In the genomic region with DNA sequence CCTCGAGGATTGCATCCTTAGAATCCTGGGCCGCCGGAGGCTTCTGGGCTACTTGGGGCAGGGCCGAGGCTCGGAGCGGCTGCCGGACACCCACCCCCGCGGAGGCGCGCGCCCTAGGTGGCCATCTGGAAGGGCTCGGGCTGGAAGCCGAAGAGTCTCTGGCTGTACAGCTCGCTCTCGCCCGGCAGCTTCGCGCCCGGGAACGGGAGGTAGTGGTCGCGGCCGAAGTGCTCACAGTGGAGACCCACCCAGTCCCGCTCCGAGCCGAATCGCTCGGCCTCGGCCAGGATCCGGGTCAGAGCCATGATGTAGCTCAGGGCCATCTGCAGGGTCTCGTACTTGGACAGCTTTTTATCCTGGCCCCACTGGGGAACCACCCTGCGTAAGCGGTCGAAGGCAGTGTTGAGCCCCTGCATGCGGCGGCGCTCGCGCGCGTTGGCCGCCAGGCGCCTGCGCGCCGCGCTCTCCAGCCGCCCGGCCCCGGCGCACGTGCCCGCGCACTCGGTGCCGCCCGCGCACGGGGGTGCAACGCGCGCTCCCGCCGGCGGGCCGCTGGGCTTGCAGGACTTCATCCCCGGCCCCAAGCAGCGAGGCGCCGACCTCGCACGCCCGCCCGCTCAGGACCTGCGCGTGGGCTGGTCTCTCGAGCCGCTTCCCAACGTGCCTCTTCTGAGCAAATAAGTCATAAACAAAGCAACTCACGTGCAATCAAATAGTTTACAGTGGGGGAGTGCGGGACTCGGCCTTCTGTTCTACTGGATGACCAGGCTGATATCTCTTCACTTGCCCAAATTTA, we compare ENCODE assay signal across 8 cellular contexts. TPM values are rescaled to one million over a fixed set of nuclear protein-coding genes. Genes with fewer than 3 reads are reported as not detected.
A peak's percentile ranks its signal among the peaks of the same experiment; 100 is the strongest.
DNase-seq lines count a peak whose midpoint lies in the region; ATAC-seq and TF ChIP-seq lines count a peak whose summit lies in the region.

No MANE protein-coding gene starts in this region.

- peak overlapping the region; percentile 68 for H3K4me3 Mint-ChIP-seq in activated CD8-positive, alpha-beta memory T cell treated with anti-CD3 and anti-CD28 coated beads, Interleukin-2, amount 10 ng/mL, durations not matched to agents 7 days and 5 days

- no peak for TF ChIP-seq POLR2A in esophagus muscularis mucosa (IDR thresholded peaks at IDR 0.05; ENCODE audit: low read depth)

- H3K36me3 ChIP-seq in esophagus muscularis mucosa = no peaks in the 10 kb centered on the region

- peaks cover 0 to 16% (median 13%) of the 10 kb centered on the region in 4 donors for H3K4me1 ChIP-seq in esophagus muscularis mucosa

- H3K27ac Mint-ChIP-seq in activated CD8-positive, alpha-beta memory T cell treated with anti-CD3 and anti-CD28 coated beads, Interleukin-2, amount 10 ng/mL, durations not matched to agents 7 days and 5 days = no peak overlapping the region

- CTCF ChIA-PET in activated CD8-positive, alpha-beta memory T cell treated with anti-CD3 and anti-CD28 coated beads, Interleukin-2, amount 10 ng/mL, durations not matched to agents 7 days and 5 days (lab: Charles Lee) = interaction anchor here (1.5 to 4.2 kb wide), 2 partner anchors 9 to 18 kb away, joined by 9 to 19 read pairs; no protein-coding TSS in a partner anchor

- H3K9me3 Mint-ChIP-seq in activated CD8-positive, alpha-beta memory T cell treated with anti-CD3 and anti-CD28 coated beads, Interleukin-2, amount 10 ng/mL, durations not matched to agents 7 days and 5 days (ENCODE audit: low read depth) = no peaks in the 10 kb centered on the region

- H3K27me3 Mint-ChIP-seq in activated CD8-positive, alpha-beta memory T cell treated with anti-CD3 and anti-CD28 coated beads, Interleukin-2, amount 10 ng/mL, durations not matched to agents 7 days and 5 days = peaks cover 53% of the 10 kb centered on the region

- TF ChIP-seq CTCF in AG09309 (IDR thresholded peaks at IDR 0.05; ENCODE audit: control insufficient read depth, insufficient read depth, low read depth, low read length, missing control alignments) = no peak
- peak in 1 of 3 experiments; percentile 26 for TF ChIP-seq CTCF in esophagus muscularis mucosa (IDR thresholded peaks at IDR 0.05)

- 0% methylated on average over 22 of the region's 83 CpGs for WGBS in esophagus muscularis mucosa

- ATAC-seq in GM18520 (IDR thresholded peaks at IDR 0.05; ENCODE audit: unreplicated experiment) = peak; percentile 51
- ATAC-seq in HG03064 (IDR thresholded peaks at IDR 0.05; ENCODE audit: low read depth, unreplicated experiment) = peak; percentile 82
- peak; percentile 94 for ATAC-seq in activated CD8-positive, alpha-beta memory T cell treated with anti-CD3 and anti-CD28 coated beads, Interleukin-2, amount 10 ng/mL, durations not matched to agents 7 days and 5 days
- peak; percentile 91 for ATAC-seq in stimulated activated naive CD8-positive, alpha-beta T cell treated with anti-CD3 and anti-CD28 coated beads, Interleukin-15, Interleukin-2, amounts not matched to agents 100 U/mL and 50 U/mL, for 24 hours

- no peak for TF ChIP-seq EP300 in esophagus muscularis mucosa (IDR thresholded peaks at IDR 0.05)

- DNase-seq in AG09309 (ENCODE audit: low read depth) (no peak), NCI-H2196 (lab: John Stamatoyannopoulos, UW; ENCODE audit: unreplicated experiment) (peak; percentile 71), esophagus muscularis mucosa (ENCODE audit: extremely low spot score) (peak; percentile 92), mucosa of gallbladder (ENCODE audit: low spot score) (peak; percentile 33)
- DNase-seq in activated CD8-positive, alpha-beta memory T cell treated with anti-CD3 and anti-CD28 coated beads, Interleukin-2, amount 10 ng/mL, durations not matched to agents 7 days and 5 days = peak; percentile 48
- peak; percentile 59 for DNase-seq in stimulated activated naive CD8-positive, alpha-beta T cell treated with anti-CD3 and anti-CD28 coated beads, Interleukin-15, Interleukin-2, amounts not matched to agents 100 U/mL and 50 U/mL, for 24 hours

- peaks cover 9% of the 10 kb centered on the region for H3K4me1 Mint-ChIP-seq in activated CD8-positive, alpha-beta memory T cell treated with anti-CD3 and anti-CD28 coated beads, Interleukin-2, amount 10 ng/mL, durations not matched to agents 7 days and 5 days

- H3K9me3 ChIP-seq in esophagus muscularis mucosa = no peaks in the 10 kb centered on the region

- no peaks in the 10 kb centered on the region for H3K36me3 Mint-ChIP-seq in activated CD8-positive, alpha-beta memory T cell treated with anti-CD3 and anti-CD28 coated beads, Interleukin-2, amount 10 ng/mL, durations not matched to agents 7 days and 5 days

- peak overlapping the region; percentile 72 to 81 (median 74) for H3K27ac ChIP-seq in esophagus muscularis mucosa (replicated peaks in 1 of 4)

- H3K4me3 ChIP-seq in AG09309 (ENCODE audit: control insufficient read depth, low read depth, low read length) = peak overlapping the region; percentile 67
- peak overlapping the region; percentile 62 to 71 (median 66) for H3K4me3 ChIP-seq in esophagus muscularis mucosa

- H3K27me3 ChIP-seq in esophagus muscularis mucosa = no peaks in the 10 kb centered on the region

- intact Hi-C loops in esophagus muscularis mucosa (cut with DNase I) = no loop called here

RNA-seq across cellular contexts. Expression of gene ATOH7, which starts 0.6 kb away (rescaled TPM):
- not detected for total RNA-seq in activated CD8-positive, alpha-beta memory T cell treated with anti-CD3 and anti-CD28 coated beads, Interleukin-2, amount 10 ng/mL, durations not matched to agents 7 days and 5 days
- total RNA-seq in esophagus muscularis mucosa (not detected), mucosa of gallbladder (not detected)
